9 cellular contexts compared by ENCODE assay signal in genomic region chr16:24838554-24839266, GRCh38. TPM values are rescaled to one million over a fixed set of nuclear protein-coding genes. Genes with fewer than 3 reads are reported as not detected.
A peak's percentile ranks its signal among the peaks of the same experiment; 100 is the strongest.
DNase-seq lines count a peak whose midpoint lies in the region; ATAC-seq and TF ChIP-seq lines count a peak whose summit lies in the region.
"Had no signal": no experiment of that assay in that cellular context is flagged by ENCODE, and none has a peak within 500 bp of the region (broad histone marks: within the 10 kb centered on the region; RNA-seq: fewer than 3 reads in every experiment).

No MANE protein-coding gene starts in this region.

- peak overlapping the region; percentile 56; the same call in 1 of the 2 replicates for H2AFZ ChIP-seq in PC-9

- H3K79me2 ChIP-seq in PC-9 (ENCODE audit: low read depth): no peaks in the 10 kb centered on the region

- intact Hi-C loops in PC-9 (cut with micrococcal nuclease; ENCODE audit: unreplicated experiment): loop anchor here (10.0 kb wide), 2 partner anchors 66 to 386 kb away; no protein-coding TSS in a partner anchor

- H3K36me3 ChIP-seq in PC-9 (ENCODE audit: low read depth) (no peaks in the 10 kb centered on the region), mucosa of stomach (ENCODE audit: control insufficient read depth, insufficient read depth, low read length) (no peaks in the 10 kb centered on the region)

- H3K9me3 Mint-ChIP-seq in stimulated activated memory B cell treated with anti-CD40 and anti-IgM and Interleukin-4, amounts not matched to agents 10 μg/mL and 1 μg/mL and 100 μg/mL, for 72 hours: no peaks in the 10 kb centered on the region

- BruUV-seq in PC-9 (replicated peaks; lab: Mats Ljungman, UMichigan): TSS peak; percentile 21

- H4K20me1 ChIP-seq in PC-9 (ENCODE audit: insufficient read depth): no peaks in the 10 kb centered on the region

- no peak overlapping the region for H3K4me3 Mint-ChIP-seq in stimulated activated memory B cell treated with anti-CD40 and anti-IgM and Interleukin-4, amounts not matched to agents 10 μg/mL and 1 μg/mL and 100 μg/mL, for 72 hours

- peaks cover 4% of the 10 kb centered on the region for H3K4me1 Mint-ChIP-seq in stimulated activated memory B cell treated with anti-CD40 and anti-IgM and Interleukin-4, amounts not matched to agents 10 μg/mL and 1 μg/mL and 100 μg/mL, for 72 hours

- TF ChIP-seq POLR2A in erythroblast (IDR thresholded peaks at IDR 0.05; ENCODE audit: low read length): no peak

- peak overlapping the region; percentile 60 for H3K4me2 ChIP-seq in PC-9

- peak overlapping the region; percentile 65 for H3K27ac ChIP-seq in PC-9

- H3F3A ChIP-seq in PC-9 (ENCODE audit: insufficient read depth, low read depth): peaks cover 10% of the 10 kb centered on the region

- no peak for TF ChIP-seq CTCF in PC-9 (conservative IDR thresholded peaks at IDR 0.05)

- peaks cover 17% of the 10 kb centered on the region for H3K4me1 ChIP-seq in PC-9 (replicated peaks; ENCODE audit: insufficient read depth)
- peaks cover 31% of the 10 kb centered on the region for H3K4me1 ChIP-seq in mucosa of stomach (ENCODE audit: control insufficient read depth, insufficient read depth, low read length)

- H3K27me3 ChIP-seq in PC-9 (ENCODE audit: insufficient read depth, low read depth) (no peaks in the 10 kb centered on the region), mucosa of stomach (ENCODE audit: control insufficient read depth, insufficient read depth, low read length) (no peaks in the 10 kb centered on the region)

- CTCF ChIA-PET in PC-9 (lab: Charles Lee): interaction anchor here (0.6 kb wide), 1 partner anchor 12 kb away, joined by 4 read pairs; no protein-coding TSS in a partner anchor

- H3K27me3 Mint-ChIP-seq in stimulated activated memory B cell treated with anti-CD40 and anti-IgM and Interleukin-4, amounts not matched to agents 10 μg/mL and 1 μg/mL and 100 μg/mL, for 72 hours: no peaks in the 10 kb centered on the region

- H3K9me3 ChIP-seq in PC-9 (ENCODE audit: insufficient read depth, low read depth) (no peaks in the 10 kb centered on the region), mucosa of stomach (ENCODE audit: control insufficient read depth, low read length) (no peaks in the 10 kb centered on the region)

- POLR2A ChIA-PET in PC-9 (lab: Charles Lee; ENCODE audit: unreplicated experiment): interaction anchor here (0.6 to 0.7 kb wide), 2 partner anchors 40 to 160 kb away, joined by 4 to 7 read pairs; no protein-coding TSS in a partner anchor

- ATAC-seq in HG03571 (IDR thresholded peaks at IDR 0.05; ENCODE audit: unreplicated experiment): no peak
- no peak for ATAC-seq in HG03097 (IDR thresholded peaks at IDR 0.05; ENCODE audit: low FRiP score, unreplicated experiment)
- ATAC-seq in stimulated activated memory B cell treated with anti-CD40 and anti-IgM and Interleukin-4, amounts not matched to agents 10 μg/mL and 1 μg/mL and 100 μg/mL, for 72 hours: no peak

- peaks cover 5% of the 10 kb centered on the region for H3K36me3 Mint-ChIP-seq in stimulated activated memory B cell treated with anti-CD40 and anti-IgM and Interleukin-4, amounts not matched to agents 10 μg/mL and 1 μg/mL and 100 μg/mL, for 72 hours

- H3K27ac Mint-ChIP-seq in stimulated activated memory B cell treated with anti-CD40 and anti-IgM and Interleukin-4, amounts not matched to agents 10 μg/mL and 1 μg/mL and 100 μg/mL, for 72 hours: no peak overlapping the region

- H3K9ac ChIP-seq in mucosa of stomach (ENCODE audit: low read length): peak overlapping the region; percentile 17

- no peaks in the 10 kb centered on the region for H3K9me2 ChIP-seq in PC-9 (ENCODE audit: insufficient read depth)

- peak; percentile 50 to 54 for DNase-seq in AML-193 (lab: John Stamatoyannopoulos, UW)
- DNase-seq in PC-9: peak; percentile 39 to 53
- DNase-seq in erythroblast (lab: John Stamatoyannopoulos, UW): peak; percentile 57 to 82
- DNase-seq in SHP77 (lab: John Stamatoyannopoulos, UW): no peak

- H3K4me3 ChIP-seq in PC-9 (no peak overlapping the region), mucosa of stomach (ENCODE audit: low read length) (no peak overlapping the region)

RNA-seq across cellular contexts. Expression of gene SLC5A11, which starts 7.1 kb away (rescaled TPM):
- 3.7 and 5.7 TPM in 2 replicates for total RNA-seq in PC-9 (2021)
- total RNA-seq: T-helper 1 cell treated with Interleukin-12 subunit alpha and Interleukin-12 subunit beta and Interleukin-4 antibody, amounts not matched to agents 30 ng/mL and 1 ng/mL, for 36 hours had no signal

Comparison
In these comparisons a context has a peak if more than half of its experiments do, and no peak if none do; other contexts are left out.
1. DNase-seq: peak in AML-193 (2 of 2), PC-9 (2 of 2) and erythroblast (2 of 2); none in SHP77 (0 of 2).